17 cellular contexts compared by ENCODE assay signal in genomic region chr17:42309142-42309541, GRCh38. TPM values are rescaled to one million over a fixed set of nuclear protein-coding genes. Genes with fewer than 3 reads are reported as not detected.
DNase-seq lines count a peak whose midpoint lies in the region; ATAC-seq, FAIRE-seq and TF ChIP-seq lines count a peak whose summit lies in the region.
"Had no signal": no experiment of that assay in that cellular context is flagged by ENCODE, and none has a peak within 500 bp of the region (broad histone marks: within the 10 kb centered on the region; RNA-seq: fewer than 3 reads in every experiment).

No MANE protein-coding gene starts in this region.

- H2AFZ ChIP-seq in HepG2 (ENCODE audit: low read length), result no peak overlapping the region
- no peak overlapping the region for H2AFZ ChIP-seq in neuronal stem cell (ENCODE audit: low read length)

- H3K23ac ChIP-seq in neuronal stem cell (ENCODE audit: low read depth, low read length, poor library complexity), result no peak overlapping the region

- no peaks in the 10 kb centered on the region for H3K27me3 ChIP-seq in HepG2 (ENCODE audit: control insufficient read depth in 1 of 2, insufficient read depth in 2 of 2, low read length in 2 of 2)
- no peaks in the 10 kb centered on the region for H3K27me3 ChIP-seq in right lobe of liver
- no peaks in the 10 kb centered on the region for H3K27me3 ChIP-seq in ascending aorta
- no peaks in the 10 kb centered on the region for H3K27me3 ChIP-seq in neuronal stem cell (ENCODE audit: control insufficient read depth in 3 of 3, insufficient read depth in 3 of 3, low read depth in 1 of 3, low read length in 3 of 3)

- H3K9ac ChIP-seq in HepG2 (ENCODE audit: insufficient read depth, low read depth, low read length) (no peak overlapping the region), neuronal stem cell (ENCODE audit: low read depth, low read length, poor library complexity) (no peak overlapping the region)

- H3K4ac ChIP-seq in neuronal stem cell (ENCODE audit: low read length), result no peak overlapping the region

- in situ Hi-C loops in HepG2 (cut with HindIII; ENCODE audit: extremely low pct_ligation_motif_present, low pct_unique_long_range_greater_than_20kb), result no loop called here

- no peaks in the 10 kb centered on the region for H3K79me1 ChIP-seq in neuronal stem cell (ENCODE audit: low read depth, low read length)

- intact Hi-C loops in HepG2 (cut with micrococcal nuclease; ENCODE audit: unreplicated experiment) (no loop called here), right lobe of liver (cut with DNase I) (no loop called here), ascending aorta (cut with DNase I) (no loop called here)

- peak overlapping the region; percentile 7 for H4K8ac ChIP-seq in neuronal stem cell (ENCODE audit: low read depth, low read length)

- H4K91ac ChIP-seq in neuronal stem cell (ENCODE audit: low read depth, low read length, poor library complexity), result no peak overlapping the region

- no peaks in the 10 kb centered on the region for H4K20me1 ChIP-seq in HepG2 (ENCODE audit: insufficient read depth, low read length)

- no peak overlapping the region for H2BK120ac ChIP-seq in neuronal stem cell (ENCODE audit: low read depth, low read length)

- TF ChIP-seq CTCF in HepG2 (CRISPR knock-in tag; IDR thresholded peaks at IDR 0.05) (no peak), right lobe of liver (IDR thresholded peaks at IDR 0.05) (no peak), ascending aorta (IDR thresholded peaks at IDR 0.05) (no peak)

- 54% methylated on average over 7 of the region's 9 CpGs for WGBS in HepG2 (ENCODE audit: low lambda C conversion rate)
- 100% methylated on average over 1 of the region's 9 CpGs for WGBS in right lobe of liver (ENCODE audit: insufficient coverage, low coverage, low lambda C conversion rate, missing lambda C conversion rate)
- no CpG with 5 or more reads among the region's 9 CpGs for WGBS in neuronal stem cell (ENCODE audit: extremely low coverage in 2 of 2, insufficient read length in 2 of 2, insufficient replicate concordance in 1 of 2), 2 donors

- BruUV-seq in HepG2 (replicated peaks; lab: Mats Ljungman, UMichigan), result no TSS peak

- TF ChIP-seq EP300 in HepG2 (IDR thresholded peaks at IDR 0.05; ENCODE audit: low read depth in 2 of 2, low read length in 2 of 2) (no peak), HepG2 (CRISPR knock-in tag; IDR thresholded peaks at IDR 0.05; ENCODE audit: borderline replicate concordance) (no peak)

- H3K4me1 ChIP-seq in HepG2 (ENCODE audit: insufficient read depth, low read length) (peaks cover 82% of the 10 kb centered on the region), right lobe of liver (peaks cover 0 to 25% (median 10%) of the 10 kb centered on the region in 4 donors), ascending aorta (peaks cover 0 to 17% of the 10 kb centered on the region in 2 donors), neuronal stem cell (ENCODE audit: control insufficient read depth in 2 of 2, insufficient read depth in 1 of 2, low read depth in 1 of 2, low read length in 2 of 2) (peaks cover 13 to 16% of the 10 kb centered on the region in 2 donors)

- no peaks in the 10 kb centered on the region for H3K9me3 ChIP-seq in HepG2 (ENCODE audit: low read length)
- H3K9me3 ChIP-seq in right lobe of liver, result no peaks in the 10 kb centered on the region
- no peaks in the 10 kb centered on the region for H3K9me3 ChIP-seq in ascending aorta
- no peaks in the 10 kb centered on the region for H3K9me3 ChIP-seq in neuronal stem cell (replicated peaks in 1 of 2; ENCODE audit: control insufficient read depth in 2 of 2, insufficient read depth in 1 of 2, low read depth in 1 of 2, low read length in 2 of 2)

- no peak for ATAC-seq in HepG2
- ATAC-seq in right lobe of liver, result no peak
- no peak for ATAC-seq in HG03342 (IDR thresholded peaks at IDR 0.05; ENCODE audit: unreplicated experiment)
- ATAC-seq: activated CD8-positive, alpha-beta memory T cell treated with anti-CD3 and anti-CD28 coated beads, Interleukin-2, amount 10 ng/mL, durations not matched to agents 7 days and 5 days; WTC11 had no signal

- no peak for DNase-seq in HepG2 (ENCODE audit: low spot score)
- DNase-seq in right lobe of liver, result no peak
- no peak for DNase-seq in ascending aorta (ENCODE audit: low spot score in 2 of 2)
- no peak for DNase-seq in neuronal stem cell (ENCODE audit: low spot score)
- no peak for DNase-seq in RPMI8226
- no peak for DNase-seq in NCI-H2029 (lab: John Stamatoyannopoulos, UW)
- DNase-seq: activated CD8-positive, alpha-beta memory T cell treated with anti-CD3 and anti-CD28 coated beads, Interleukin-2, amount 10 ng/mL, durations not matched to agents 7 days and 5 days; activated naive CD8-positive, alpha-beta T cell treated with anti-CD3 and anti-CD28 coated beads, Interleukin-2, amount 10 ng/mL, durations not matched to agents 7 days and 5 days; Calu3; immature natural killer cell; naive B cell; NCI-H1694 treated with DMSO at 0.1 percent for 48 hours; SHP77; stimulated activated naive CD4-positive, alpha-beta T cell had no signal

- FAIRE-seq in HepG2 (lab: Jason Lieb, UNC), result no peak

- no peak for TF ChIP-seq POLR2A in HepG2 (IDR thresholded peaks at IDR 0.05; ENCODE audit: insufficient read depth in 1 of 2, low read depth in 2 of 2, low read length in 2 of 2)
- TF ChIP-seq POLR2A in right lobe of liver (IDR thresholded peaks at IDR 0.05), result no peak

- H2BK15ac ChIP-seq in neuronal stem cell (ENCODE audit: low read length), result no peak overlapping the region

- H3K4me2 ChIP-seq in HepG2 (ENCODE audit: low read depth, low read length) (no peak overlapping the region), neuronal stem cell (ENCODE audit: insufficient read depth, low read length, poor library complexity, severe bottlenecking) (no peak overlapping the region)

- H3K36me3 ChIP-seq in HepG2 (replicated peaks in 1 of 2; ENCODE audit: control insufficient read depth in 1 of 2, insufficient read depth in 2 of 2, low read length in 2 of 2) (0 out of 5 replicates have a peak, but pooled peaks cover 0 to 4% of the 10 kb centered on the region in 2 experiments), right lobe of liver (peaks cover 0 to 7% (median 1%) of the 10 kb centered on the region in 4 donors), ascending aorta (peaks cover 45 to 85% of the 10 kb centered on the region in 2 donors), neuronal stem cell (replicated peaks in 1 of 2; ENCODE audit: control insufficient read depth in 2 of 2, insufficient read depth in 2 of 2, low read length in 2 of 2) (peaks cover 0 to 40% of the 10 kb centered on the region in 2 donors)

- H3K4me3 ChIP-seq in HepG2 (replicated peaks in 1 of 3; ENCODE audit: insufficient read depth in 1 of 3, low read depth in 2 of 3, low read length in 3 of 3) (no peak overlapping the region), right lobe of liver (no peak overlapping the region), ascending aorta (no peak overlapping the region), neuronal stem cell (ENCODE audit: low read length in 2 of 2) (no peak overlapping the region)
- H3K4me3 ChIP-seq: lung had no signal

- no peaks in the 10 kb centered on the region for H3K79me2 ChIP-seq in HepG2 (ENCODE audit: insufficient read depth, low read length)

- CTCF ChIA-PET in HepG2 (lab: Yijun Ruan, JAX; ENCODE audit: low intra/inter-chr PET ratio, low total read pairs), result no interaction called here

- H3K27ac ChIP-seq in HepG2 (ENCODE audit: extremely low read length, insufficient read depth, low read length), result no peak overlapping the region
- no peak overlapping the region for H3K27ac ChIP-seq in right lobe of liver
- peak overlapping the region; percentile 40 to 52 for H3K27ac ChIP-seq in ascending aorta
- H3K27ac ChIP-seq in neuronal stem cell (replicated peaks; ENCODE audit: low read length), result no peak overlapping the region

- POLR2A ChIA-PET in HepG2 (lab: Yijun Ruan, JAX), result interaction anchor here (1.2 to 2.9 kb wide), 2 partner anchors 15 to 32 kb away, joined by 4 to 11 read pairs; no protein-coding TSS in a partner anchor

- no peak overlapping the region for H2BK12ac ChIP-seq in neuronal stem cell (ENCODE audit: low read length)

- H3K14ac ChIP-seq in neuronal stem cell (ENCODE audit: low read length), result no peak overlapping the region

- no peak overlapping the region for H3K18ac ChIP-seq in neuronal stem cell (ENCODE audit: low read length)

- TF ChIP-seq RAD21 in HepG2 (CRISPR knock-in tag; IDR thresholded peaks at IDR 0.05), result no peak

- no peak overlapping the region for H2BK5ac ChIP-seq in neuronal stem cell (ENCODE audit: low read length)

- H2AK5ac ChIP-seq in neuronal stem cell (ENCODE audit: low read depth, low read length), result peak overlapping the region; percentile 72

RNA-seq across cellular contexts. Expression of gene STAT5A, which starts 20.8 kb away (rescaled TPM):
- 4.1 and 4.5 TPM in 2 replicates for total RNA-seq in HepG2 (2016; rRNA removed; fragmentation: Illumina TruSeq; extraction: Trizol)
- total RNA-seq in HepG2 (2016; cell fraction: cytosol; rRNA removed; fragmentation: Illumina TruSeq; extraction: Trizol; ENCODE audit: low read depth), result 1.5 and 1.6 TPM in 2 replicates
- total RNA-seq in HepG2 (2016; cell fraction: insoluble cytoplasmic fraction; rRNA removed; fragmentation: Illumina TruSeq; extraction: Trizol), result 2.4 and 3.2 TPM in 2 replicates
- 3.5 and 3.6 TPM in 2 replicates for total RNA-seq in HepG2 (2016; cell fraction: membrane; rRNA removed; fragmentation: Illumina TruSeq; extraction: Trizol)
- 3.1 and 4.2 TPM in 2 replicates for total RNA-seq in HepG2 (2016; cell fraction: nucleus; rRNA removed; fragmentation: Illumina TruSeq; extraction: Trizol)
- polyA plus RNA-seq in HepG2 (2011; rRNA removed), result 1.2 and 1.4 TPM in 2 replicates
- polyA plus RNA-seq in HepG2 (2011; cell fraction: cytosol; rRNA removed), result 1.3 and 1.4 TPM in 2 replicates
- 3.3 and 3.4 TPM in 2 replicates for polyA plus RNA-seq in HepG2 (2011; cell fraction: nucleus; rRNA removed)
- polyA plus RNA-seq in HepG2 (2012), result 3.9 and 7.9 TPM in 2 replicates
- polyA plus RNA-seq in HepG2 (2016; cell fraction: cytosol; fragmentation: Illumina TruSeq; extraction: Trizol; ENCODE audit: low read depth), result 1.2 and 1.4 TPM in 2 replicates
- polyA plus RNA-seq in HepG2 (2016; cell fraction: insoluble cytoplasmic fraction; fragmentation: Illumina TruSeq; extraction: Trizol; ENCODE audit: low read depth), result 2.4 and 3.3 TPM in 2 replicates
- 2.4 and 2.5 TPM in 2 replicates for polyA plus RNA-seq in HepG2 (2016; cell fraction: membrane; fragmentation: Illumina TruSeq; extraction: Trizol; ENCODE audit: low read depth)
- polyA plus RNA-seq in HepG2 (2016; cell fraction: nucleus; fragmentation: Illumina TruSeq; extraction: Trizol; ENCODE audit: insufficient read depth, low read depth), result 3.2 and 4.2 TPM in 2 replicates
- 6.3 and 24.5 TPM in 2 replicates for polyA minus RNA-seq in HepG2 (2011; rRNA and poly(A)+ RNA removed; ENCODE audit: low replicate concordance)
- polyA minus RNA-seq in HepG2 (2011; cell fraction: cytosol; rRNA and poly(A)+ RNA removed), result 1.7 TPM in 2 replicates
- polyA minus RNA-seq in HepG2 (2011; cell fraction: nucleus; rRNA and poly(A)+ RNA removed), result 1.7 and 3.0 TPM in 2 replicates
- total RNA-seq in right lobe of liver, result 10 to 100 TPM in 1 of 6 experiments, 1 to 10 TPM in 5; 4.8 to 11.5 (median 7.7) TPM
- total RNA-seq in ascending aorta, result 105 TPM
- 1.8 TPM for polyA plus RNA-seq in neuronal stem cell (2013, experiment 1 of 2)
- polyA plus RNA-seq in neuronal stem cell (2013, experiment 2 of 2), result 1.7 TPM

RNA-seq across cellular contexts. Expression of gene STAT5B, which starts 33.0 kb away (rescaled TPM):
- total RNA-seq in HepG2 (2016; rRNA removed; fragmentation: Illumina TruSeq; extraction: Trizol) (17.2 and 21.0 TPM in 2 replicates), right lobe of liver (10 to 100 TPM; 21.2 to 29.0 (median 26.7) TPM), ascending aorta (80.6 TPM)
- total RNA-seq in HepG2 (2016; cell fraction: cytosol; rRNA removed; fragmentation: Illumina TruSeq; extraction: Trizol; ENCODE audit: low read depth), result 8.8 and 10.4 TPM in 2 replicates
- 14.8 and 23.5 TPM in 2 replicates for total RNA-seq in HepG2 (2016; cell fraction: insoluble cytoplasmic fraction; rRNA removed; fragmentation: Illumina TruSeq; extraction: Trizol)
- total RNA-seq in HepG2 (2016; cell fraction: membrane; rRNA removed; fragmentation: Illumina TruSeq; extraction: Trizol), result 13.7 and 14.6 TPM in 2 replicates
- total RNA-seq in HepG2 (2016; cell fraction: nucleus; rRNA removed; fragmentation: Illumina TruSeq; extraction: Trizol), result 21.1 and 22.8 TPM in 2 replicates
- polyA plus RNA-seq in HepG2 (2011; rRNA removed), result 42.8 and 44.8 TPM in 2 replicates
- 18.5 and 22.6 TPM in 2 replicates for polyA plus RNA-seq in HepG2 (2011; cell fraction: cytosol; rRNA removed)
- 110 and 115 TPM in 2 replicates for polyA plus RNA-seq in HepG2 (2011; cell fraction: nucleus; rRNA removed)
- 27.0 and 34.0 TPM in 2 replicates for polyA plus RNA-seq in HepG2 (2012)
- polyA plus RNA-seq in HepG2 (2016; cell fraction: cytosol; fragmentation: Illumina TruSeq; extraction: Trizol; ENCODE audit: low read depth), result 3.0 and 3.2 TPM in 2 replicates
- polyA plus RNA-seq in HepG2 (2016; cell fraction: insoluble cytoplasmic fraction; fragmentation: Illumina TruSeq; extraction: Trizol; ENCODE audit: low read depth), result 13.9 and 18.4 TPM in 2 replicates
- polyA plus RNA-seq in HepG2 (2016; cell fraction: membrane; fragmentation: Illumina TruSeq; extraction: Trizol; ENCODE audit: low read depth), result 8.2 and 9.4 TPM in 2 replicates
- polyA plus RNA-seq in HepG2 (2016; cell fraction: nucleus; fragmentation: Illumina TruSeq; extraction: Trizol; ENCODE audit: insufficient read depth, low read depth), result 73.9 and 77.3 TPM in 2 replicates
- polyA minus RNA-seq in HepG2 (2011; rRNA and poly(A)+ RNA removed; ENCODE audit: low replicate concordance), result 35.0 and 59.1 TPM in 2 replicates
- polyA minus RNA-seq in HepG2 (2011; cell fraction: cytosol; rRNA and poly(A)+ RNA removed), result 14.9 and 16.6 TPM in 2 replicates
- polyA minus RNA-seq in HepG2 (2011; cell fraction: nucleus; rRNA and poly(A)+ RNA removed), result 36.8 and 37.1 TPM in 2 replicates
- polyA plus RNA-seq in neuronal stem cell (2013, experiment 1 of 2), result 38.6 TPM
- polyA plus RNA-seq in neuronal stem cell (2013, experiment 2 of 2), result 40.6 TPM

Comparison
In these comparisons a context has a peak if more than half of its experiments do, and no peak if none do; other contexts are left out.
1. H3K27ac ChIP-seq: peak in ascending aorta (2 of 2); none in HepG2 (single experiment), right lobe of liver (0 of 3) and neuronal stem cell (single experiment).